Comparison of ENCODE assay signal across 7 cellular contexts in genomic region chr3:27847697-27848096, GRCh38.
"Had no signal": no experiment of that assay in that cellular context is flagged by ENCODE, and none has a peak within 500 bp of the region (broad histone marks: within the 10 kb centered on the region; RNA-seq: fewer than 3 reads in every experiment).

No MANE protein-coding gene starts in this region.

- DNase-seq: GDM1, GF-D8 had no signal

- H3K4me3 ChIP-seq: GM12878 had no signal

- FAIRE-seq: G401.6, GM12878, GM12891, GM18507, GM19239 had no signal

- ATAC-seq: GM12878 had no signal
